Comparison of ENCODE assay signal across 23 cellular contexts in the genomic region with DNA sequence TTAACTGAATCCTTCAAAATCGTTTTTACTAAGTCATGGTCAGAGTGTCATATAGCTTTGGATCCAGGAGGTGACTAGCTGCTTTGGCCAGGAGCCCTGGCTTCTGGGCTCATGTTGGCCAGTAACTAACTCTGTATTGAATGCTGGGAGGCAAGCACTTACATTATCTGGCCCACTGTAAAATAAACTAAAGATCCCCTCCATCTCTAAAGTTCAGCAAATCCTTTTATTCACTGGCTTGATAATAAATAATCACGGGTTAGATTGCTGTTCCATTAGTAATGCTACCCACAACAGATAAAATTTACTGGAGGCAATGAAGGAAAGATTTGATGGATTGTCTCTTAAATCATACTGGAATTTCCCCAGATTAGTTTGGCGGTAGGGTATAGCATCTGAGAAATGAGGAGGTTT.
A peak's percentile ranks its signal among the peaks of the same experiment; 100 is the strongest.
DNase-seq lines count a peak whose midpoint lies in the region; ATAC-seq, FAIRE-seq and TF ChIP-seq lines count a peak whose summit lies in the region.
"Had no signal": no experiment of that assay in that cellular context is flagged by ENCODE, and none has a peak within 500 bp of the region (broad histone marks: within the 10 kb centered on the region; RNA-seq: fewer than 3 reads in every experiment).

No MANE protein-coding gene starts in this region.

- H3K4me1 ChIP-seq in foreskin keratinocyte, result no peaks in the 10 kb centered on the region
- H3K4me1 ChIP-seq in colonic mucosa, result no peaks in the 10 kb centered on the region
- H3K4me1 ChIP-seq: adrenal gland, HAP-1, upper lobe of right lung had no signal

- no peak overlapping the region for H3K4me3 ChIP-seq in colonic mucosa
- H3K4me3 ChIP-seq: adrenal gland, HAP-1, PC-9, upper lobe of right lung had no signal

- H3K27me3 ChIP-seq in foreskin keratinocyte, result no peaks in the 10 kb centered on the region
- no peaks in the 10 kb centered on the region for H3K27me3 ChIP-seq in colonic mucosa
- H3K27me3 ChIP-seq: adrenal gland, upper lobe of right lung had no signal

- peak; percentile 97 for DNase-seq in A172 (ENCODE audit: low spot score)
- peak; percentile 55 for DNase-seq in H54 (ENCODE audit: insufficient read length, low spot score)
- peak in 1 of 2 donors; percentile 45 for DNase-seq in foreskin keratinocyte
- DNase-seq in activated naive CD8-positive, alpha-beta T cell treated with anti-CD3 and anti-CD28 coated beads, Interleukin-2, amount 50 U/mL, for 24 hours, result no peak
- DNase-seq in colonic mucosa, result no peak
- no peak for DNase-seq in retina
- DNase-seq: adrenal gland; CD8-positive, alpha-beta memory T cell; endodermal cell; immature natural killer cell; NCI-H2029 treated with DMSO at 0.1 percent for 48 hours; NCI-H748 treated with DMSO at 0.1 percent for 48 hours; PC-9; stimulated activated CD4-positive, alpha-beta T cell treated with anti-CD3 and anti-CD28 coated beads, Interleukin-15, amount 100 ng/mL, for 24 hours; stimulated activated naive CD8-positive, alpha-beta T cell treated with anti-CD3 and anti-CD28 coated beads, Interleukin-15, Interleukin-2, amounts not matched to agents 100 U/mL and 50 U/mL, for 24 hours; upper lobe of right lung had no signal

- H3K27ac ChIP-seq in foreskin keratinocyte, result no peak overlapping the region
- no peak overlapping the region for H3K27ac ChIP-seq in colonic mucosa
- H3K27ac ChIP-seq: adrenal gland, PC-9, upper lobe of right lung had no signal

- TF ChIP-seq CTCF in foreskin keratinocyte (conservative IDR thresholded peaks at IDR 0.05), result no peak
- no peak for TF ChIP-seq CTCF in colonic mucosa (IDR thresholded peaks at IDR 0.05)

- no peaks in the 10 kb centered on the region for H3K36me3 ChIP-seq in colonic mucosa
- H3K36me3 ChIP-seq: adrenal gland, HAP-1, upper lobe of right lung had no signal

- no peak overlapping the region for H3K27ac Mint-ChIP-seq in activated naive CD8-positive, alpha-beta T cell treated with anti-CD3 and anti-CD28 coated beads, Interleukin-2, amount 50 U/mL, for 24 hours
- H3K27ac Mint-ChIP-seq: CD8-positive, alpha-beta memory T cell; endodermal cell; immature natural killer cell; natural killer cell treated with Interleukin-12 subunit alpha and Interleukin-12 subunit beta and Interleukin-15 and Interleukin-18, amount 100 ng/mL, for 72 hours had no signal

- FAIRE-seq in H54 (lab: Jason Lieb, UNC), result peak; percentile 99
- FAIRE-seq: A204.1, G401.6, GM12891 had no signal

- H3K9me3 ChIP-seq in colonic mucosa, result no peaks in the 10 kb centered on the region
- H3K9me3 ChIP-seq: adrenal gland, HAP-1, upper lobe of right lung had no signal

- ATAC-seq in SK-N-SH treated with all-trans-retinoic acid at 6 μM for 48 hours, result peak; percentile 92
- peak; percentile 48 for ATAC-seq in foreskin keratinocyte
- ATAC-seq in activated naive CD8-positive, alpha-beta T cell treated with anti-CD3 and anti-CD28 coated beads, Interleukin-2, amount 50 U/mL, for 24 hours, result no peak
- ATAC-seq in GM21528 (IDR thresholded peaks at IDR 0.05; ENCODE audit: low FRiP score, unreplicated experiment), result no peak
- ATAC-seq: natural killer cell treated with Interleukin-12 subunit alpha and Interleukin-12 subunit beta and Interleukin-15 and Interleukin-18, amount 100 ng/mL, for 72 hours; stimulated activated naive CD8-positive, alpha-beta T cell treated with anti-CD3 and anti-CD28 coated beads, Interleukin-15, Interleukin-2, amounts not matched to agents 100 U/mL and 50 U/mL, for 24 hours; upper lobe of right lung had no signal

- intact Hi-C loops in colonic mucosa (cut with DNase I), result no loop called here

- no peak overlapping the region for H3K9ac ChIP-seq in colonic mucosa (ENCODE audit: low read depth in 2 of 2, low read length in 2 of 2)

- TF ChIP-seq POLR2A in H54 (IDR thresholded peaks at IDR 0.05; ENCODE audit: low read depth, low read length), result no peak

- no peaks in the 10 kb centered on the region for H3K4me1 Mint-ChIP-seq in activated naive CD8-positive, alpha-beta T cell treated with anti-CD3 and anti-CD28 coated beads, Interleukin-2, amount 50 U/mL, for 24 hours
- H3K4me1 Mint-ChIP-seq: CD8-positive, alpha-beta memory T cell; endodermal cell; immature natural killer cell had no signal

- no peak overlapping the region for H3K4me3 Mint-ChIP-seq in activated naive CD8-positive, alpha-beta T cell treated with anti-CD3 and anti-CD28 coated beads, Interleukin-2, amount 50 U/mL, for 24 hours
- H3K4me3 Mint-ChIP-seq: CD8-positive, alpha-beta memory T cell; endodermal cell; immature natural killer cell; natural killer cell treated with Interleukin-12 subunit alpha and Interleukin-12 subunit beta and Interleukin-15 and Interleukin-18, amount 100 ng/mL, for 72 hours had no signal

- H3K36me3 Mint-ChIP-seq in activated naive CD8-positive, alpha-beta T cell treated with anti-CD3 and anti-CD28 coated beads, Interleukin-2, amount 50 U/mL, for 24 hours (ENCODE audit: low read depth), result no peaks in the 10 kb centered on the region
- H3K36me3 Mint-ChIP-seq: CD8-positive, alpha-beta memory T cell; immature natural killer cell; natural killer cell treated with Interleukin-12 subunit alpha and Interleukin-12 subunit beta and Interleukin-15 and Interleukin-18, amount 100 ng/mL, for 72 hours had no signal

- no peaks in the 10 kb centered on the region for H3K27me3 Mint-ChIP-seq in activated naive CD8-positive, alpha-beta T cell treated with anti-CD3 and anti-CD28 coated beads, Interleukin-2, amount 50 U/mL, for 24 hours
- H3K27me3 Mint-ChIP-seq: CD8-positive, alpha-beta memory T cell had no signal

- no peaks in the 10 kb centered on the region for H3K9me3 Mint-ChIP-seq in activated naive CD8-positive, alpha-beta T cell treated with anti-CD3 and anti-CD28 coated beads, Interleukin-2, amount 50 U/mL, for 24 hours
- H3K9me3 Mint-ChIP-seq: natural killer cell treated with Interleukin-12 subunit alpha and Interleukin-12 subunit beta and Interleukin-15 and Interleukin-18, amount 100 ng/mL, for 72 hours had no signal

TF ChIP-seq in SK-N-SH treated with all-trans-retinoic acid at 6 μM for 48 hours, 23 proteins besides CTCF, POLR2A, EP300 and RAD21 (continues in another document):
- TF ChIP-seq ARNTL (CRISPR knock-in tag; IDR thresholded peaks at IDR 0.05; ENCODE audit: borderline replicate concordance, low read depth) (no peak), OSR1 (CRISPR knock-in tag; IDR thresholded peaks at IDR 0.05) (no peak), ZC3H10 (CRISPR knock-in tag; IDR thresholded peaks at IDR 0.05) (no peak), GLIS3 (CRISPR knock-in tag; IDR thresholded peaks at IDR 0.05) (no peak), ZFP30 (CRISPR knock-in tag; IDR thresholded peaks at IDR 0.05) (no peak), SNAI2 (CRISPR knock-in tag; IDR thresholded peaks at IDR 0.05) (no peak), TCF4 (CRISPR knock-in tag; IDR thresholded peaks at IDR 0.05; ENCODE audit: borderline replicate concordance) (no peak), ISL1 (CRISPR knock-in tag; IDR thresholded peaks at IDR 0.05) (peak; percentile 95), ZNF70 (CRISPR knock-in tag; IDR thresholded peaks at IDR 0.05) (no peak)
- TF ChIP-seq, protein P1, sequence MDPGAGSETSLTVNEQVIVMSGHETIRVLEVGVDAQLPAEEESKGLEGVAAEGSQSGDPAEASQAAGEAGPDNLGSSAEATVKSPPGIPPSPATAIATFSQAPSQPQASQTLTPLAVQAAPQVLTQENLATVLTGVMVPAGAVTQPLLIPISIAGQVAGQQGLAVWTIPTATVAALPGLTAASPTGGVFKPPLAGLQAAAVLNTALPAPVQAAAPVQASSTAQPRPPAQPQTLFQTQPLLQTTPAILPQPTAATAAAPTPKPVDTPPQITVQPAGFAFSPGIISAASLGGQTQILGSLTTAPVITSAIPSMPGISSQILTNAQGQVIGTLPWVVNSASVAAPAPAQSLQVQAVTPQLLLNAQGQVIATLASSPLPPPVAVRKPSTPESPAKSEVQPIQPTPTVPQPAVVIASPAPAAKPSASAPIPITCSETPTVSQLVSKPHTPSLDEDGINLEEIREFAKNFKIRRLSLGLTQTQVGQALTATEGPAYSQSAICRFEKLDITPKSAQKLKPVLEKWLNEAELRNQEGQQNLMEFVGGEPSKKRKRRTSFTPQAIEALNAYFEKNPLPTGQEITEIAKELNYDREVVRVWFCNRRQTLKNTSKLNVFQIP (CRISPR knock-in tag; IDR thresholded peaks at IDR 0.05; ENCODE audit: borderline replicate concordance, low read depth), result no peak
- TF ChIP-seq, protein P2, sequence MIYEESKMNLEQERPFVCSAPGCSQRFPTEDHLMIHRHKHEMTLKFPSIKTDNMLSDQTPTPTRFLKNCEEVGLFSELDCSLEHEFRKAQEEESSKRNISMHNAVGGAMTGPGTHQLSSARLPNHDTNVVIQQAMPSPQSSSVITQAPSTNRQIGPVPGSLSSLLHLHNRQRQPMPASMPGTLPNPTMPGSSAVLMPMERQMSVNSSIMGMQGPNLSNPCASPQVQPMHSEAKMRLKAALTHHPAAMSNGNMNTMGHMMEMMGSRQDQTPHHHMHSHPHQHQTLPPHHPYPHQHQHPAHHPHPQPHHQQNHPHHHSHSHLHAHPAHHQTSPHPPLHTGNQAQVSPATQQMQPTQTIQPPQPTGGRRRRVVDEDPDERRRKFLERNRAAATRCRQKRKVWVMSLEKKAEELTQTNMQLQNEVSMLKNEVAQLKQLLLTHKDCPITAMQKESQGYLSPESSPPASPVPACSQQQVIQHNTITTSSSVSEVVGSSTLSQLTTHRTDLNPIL (CRISPR knock-in tag; IDR thresholded peaks at IDR 0.05; ENCODE audit: low read depth), result no peak
- TF ChIP-seq, protein P3, sequence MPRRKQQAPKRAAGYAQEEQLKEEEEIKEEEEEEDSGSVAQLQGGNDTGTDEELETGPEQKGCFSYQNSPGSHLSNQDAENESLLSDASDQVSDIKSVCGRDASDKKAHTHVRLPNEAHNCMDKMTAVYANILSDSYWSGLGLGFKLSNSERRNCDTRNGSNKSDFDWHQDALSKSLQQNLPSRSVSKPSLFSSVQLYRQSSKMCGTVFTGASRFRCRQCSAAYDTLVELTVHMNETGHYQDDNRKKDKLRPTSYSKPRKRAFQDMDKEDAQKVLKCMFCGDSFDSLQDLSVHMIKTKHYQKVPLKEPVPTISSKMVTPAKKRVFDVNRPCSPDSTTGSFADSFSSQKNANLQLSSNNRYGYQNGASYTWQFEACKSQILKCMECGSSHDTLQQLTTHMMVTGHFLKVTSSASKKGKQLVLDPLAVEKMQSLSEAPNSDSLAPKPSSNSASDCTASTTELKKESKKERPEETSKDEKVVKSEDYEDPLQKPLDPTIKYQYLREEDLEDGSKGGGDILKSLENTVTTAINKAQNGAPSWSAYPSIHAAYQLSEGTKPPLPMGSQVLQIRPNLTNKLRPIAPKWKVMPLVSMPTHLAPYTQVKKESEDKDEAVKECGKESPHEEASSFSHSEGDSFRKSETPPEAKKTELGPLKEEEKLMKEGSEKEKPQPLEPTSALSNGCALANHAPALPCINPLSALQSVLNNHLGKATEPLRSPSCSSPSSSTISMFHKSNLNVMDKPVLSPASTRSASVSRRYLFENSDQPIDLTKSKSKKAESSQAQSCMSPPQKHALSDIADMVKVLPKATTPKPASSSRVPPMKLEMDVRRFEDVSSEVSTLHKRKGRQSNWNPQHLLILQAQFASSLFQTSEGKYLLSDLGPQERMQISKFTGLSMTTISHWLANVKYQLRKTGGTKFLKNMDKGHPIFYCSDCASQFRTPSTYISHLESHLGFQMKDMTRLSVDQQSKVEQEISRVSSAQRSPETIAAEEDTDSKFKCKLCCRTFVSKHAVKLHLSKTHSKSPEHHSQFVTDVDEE (CRISPR knock-in tag; IDR thresholded peaks at IDR 0.05), result no peak

Comparison
In these comparisons a context has a peak if more than half of its experiments do, and no peak if none do; other contexts are left out.
1. DNase-seq: peak in A172 (single experiment) and H54 (single experiment); none in activated naive CD8-positive, alpha-beta T cell treated with anti-CD3 and anti-CD28 coated beads, Interleukin-2, amount 50 U/mL, for 24 hours (single experiment), colonic mucosa (single experiment) and retina (single experiment).
2. ATAC-seq: peak in SK-N-SH treated with all-trans-retinoic acid at 6 μM for 48 hours (single experiment) and foreskin keratinocyte (single experiment); none in activated naive CD8-positive, alpha-beta T cell treated with anti-CD3 and anti-CD28 coated beads, Interleukin-2, amount 50 U/mL, for 24 hours (single experiment) and GM21528 (single experiment).